Comparison of ENCODE assay signal across 8 cellular contexts in the genomic region with DNA sequence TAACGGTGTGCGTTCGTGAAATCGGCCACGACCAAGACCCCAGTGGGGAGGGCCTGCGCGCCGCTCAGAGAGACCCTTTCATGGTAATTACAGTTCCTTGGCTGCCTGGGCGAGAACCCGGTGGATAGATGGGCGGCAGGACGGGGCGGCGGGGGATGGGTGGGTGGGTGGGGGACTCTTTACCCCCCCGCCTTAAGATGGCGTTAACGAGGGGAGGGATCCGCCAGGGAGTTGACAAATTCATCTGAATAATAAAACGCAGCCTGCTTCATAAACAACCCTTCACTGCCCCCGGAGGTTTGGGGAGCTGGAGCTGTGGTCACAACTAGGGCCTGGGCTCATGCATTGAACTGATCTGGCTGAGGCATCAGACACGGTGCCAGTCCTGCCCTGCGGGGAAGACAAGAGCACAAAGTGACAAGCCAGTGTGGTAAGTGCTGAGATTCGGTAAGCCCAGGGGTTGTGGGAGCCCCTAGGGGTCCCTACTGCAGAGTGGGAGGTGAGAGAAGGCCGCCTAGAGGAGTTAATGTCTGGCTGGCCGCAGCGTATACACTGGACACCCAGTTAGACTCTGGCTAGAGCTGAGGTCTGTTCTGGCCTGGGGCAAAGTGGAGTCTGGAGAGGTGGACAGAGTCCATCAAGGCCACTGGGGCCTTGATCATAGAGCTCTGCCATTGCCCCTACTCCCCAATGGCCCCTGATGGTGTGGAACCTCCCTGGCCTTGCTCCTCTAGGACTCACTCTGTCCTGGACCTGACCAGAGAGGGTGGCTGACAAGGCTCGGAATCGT. TPM values are rescaled to one million over a fixed set of nuclear protein-coding genes. Genes with fewer than 3 reads are reported as not detected.
A peak's percentile ranks its signal among the peaks of the same experiment; 100 is the strongest.
DNase-seq lines count a peak whose midpoint lies in the region; ATAC-seq lines count a peak whose summit lies in the region.

No MANE protein-coding gene starts in this region.

- WGBS in urinary bladder, result 9% methylated on average over 28 of the region's 28 CpGs

- ATAC-seq in HG02571 (IDR thresholded peaks at IDR 0.05; ENCODE audit: unreplicated experiment) (no peak), GM21526 (IDR thresholded peaks at IDR 0.05; ENCODE audit: low FRiP score, unreplicated experiment) (no peak)

- peak; percentile 25 for DNase-seq in DMS114 treated with DMSO at 0.1 percent for 48 hours (lab: John Stamatoyannopoulos, UW; ENCODE audit: unreplicated experiment)
- DNase-seq in NCI-H1694 (lab: John Stamatoyannopoulos, UW), result peak; percentile 19
- peak; percentile 83 for DNase-seq in mesenteric fat pad (ENCODE audit: low spot score)
- DNase-seq in HPDE6-E6E7 (ENCODE audit: extremely low spot score), result no peak

- H3K27ac ChIP-seq in cingulate gyrus (ENCODE audit: low read depth, low read length), result peak overlapping the region; percentile 87
- H3K27ac ChIP-seq in urinary bladder (ENCODE audit: low read depth), result peak overlapping the region; percentile 74

- H3K4me1 ChIP-seq in urinary bladder (ENCODE audit: insufficient read depth), result no peaks in the 10 kb centered on the region

- no peaks in the 10 kb centered on the region for H3K36me3 ChIP-seq in urinary bladder (ENCODE audit: insufficient read depth)

- H3K4me3 ChIP-seq in urinary bladder (ENCODE audit: low read depth, low read length), result peak overlapping the region; percentile 85

RNA-seq across cellular contexts. Expression of gene MRAS, which starts 0.8 kb away (rescaled TPM):
- total RNA-seq in mesenteric fat pad, result 232 TPM
- total RNA-seq in urinary bladder, result 22.9 TPM
- 58.0 TPM for polyA plus RNA-seq in urinary bladder

RNA-seq across cellular contexts. Expression of gene NME9, which starts 19.5 kb away (rescaled TPM):
- total RNA-seq in mesenteric fat pad (not detected), urinary bladder (0.16 TPM)
- not detected for polyA plus RNA-seq in urinary bladder
